In genomic region chr16:3937066-3937875, GRCh38 we compare ENCODE assay signal across 1 cellular context.
TF ChIP-seq lines count a peak whose summit lies in the region.

No MANE protein-coding gene starts in this region.

TF ChIP-seq in IMR-90, 13 proteins besides CTCF, POLR2A, EP300 and RAD21 (continued from another document):
- no peak for TF ChIP-seq USF2 (IDR thresholded peaks at IDR 0.05; ENCODE audit: low read depth, low read length)
- no peak for TF ChIP-seq ELK1 (IDR thresholded peaks at IDR 0.05; ENCODE audit: borderline replicate concordance, low read depth, low read length)
